Comparison of ENCODE assay signal across 18 cellular contexts in genomic region chr2:96503637-96504243, GRCh38. TPM values are rescaled to one million over a fixed set of nuclear protein-coding genes. Genes with fewer than 3 reads are reported as not detected.
A peak's percentile ranks its signal among the peaks of the same experiment; 100 is the strongest.
DNase-seq lines count a peak whose midpoint lies in the region; ATAC-seq and TF ChIP-seq lines count a peak whose summit lies in the region.
"Had no signal": no experiment of that assay in that cellular context is flagged by ENCODE, and none has a peak within 500 bp of the region (broad histone marks: within the 10 kb centered on the region; RNA-seq: fewer than 3 reads in every experiment).

No MANE protein-coding gene starts in this region.

- TF ChIP-seq CTCF in breast epithelium (IDR thresholded peaks at IDR 0.05): no peak
- TF ChIP-seq CTCF in MCF 10A (IDR thresholded peaks at IDR 0.05; ENCODE audit: unreplicated experiment): no peak
- TF ChIP-seq CTCF in HEK293 (tag by site-specific recombination; IDR thresholded peaks at IDR 0.05): no peak
- no peak for TF ChIP-seq CTCF in spleen (IDR thresholded peaks at IDR 0.05 in 8 of 11, conservative IDR thresholded peaks at IDR 0.05 in 3 of 11)

- intact Hi-C loops in breast epithelium (cut with DNase I; ENCODE audit: low total_unique reads): no loop called here
- intact Hi-C loops in MCF 10A (cut with micrococcal nuclease): no loop called here
- intact Hi-C loops in dendritic cell treated with granulocyte-macrophage colony-stimulating factor and Interleukin-4, amounts not matched to agents 40 ng/mL and 50 ng/mL, for 4 days (cut with micrococcal nuclease): no loop called here
- intact Hi-C loops in spleen (cut with DNase I; ENCODE audit: low total_unique reads): no loop called here

- ATAC-seq in GM21526 (IDR thresholded peaks at IDR 0.05; ENCODE audit: low FRiP score, unreplicated experiment) (no peak), GM18868 (IDR thresholded peaks at IDR 0.05; ENCODE audit: unreplicated experiment) (no peak)

- WGBS in spleen, 5 donors: 74 to 90% (median 87%) methylated on average over 5 to 12 of the region's 12 CpGs

- H3K4me3 ChIP-seq in breast epithelium (no peak overlapping the region), HEK293 (ENCODE audit: low read depth, low read length) (no peak overlapping the region), spleen (no peak overlapping the region)

- H3K9me3 Mint-ChIP-seq in MCF 10A (ENCODE audit: unreplicated experiment): no peaks in the 10 kb centered on the region
- H3K9me3 Mint-ChIP-seq in dendritic cell treated with granulocyte-macrophage colony-stimulating factor and Interleukin-4, amounts not matched to agents 40 ng/mL and 50 ng/mL, for 4 days: no peaks in the 10 kb centered on the region
- H3K9me3 Mint-ChIP-seq: CD8-positive, alpha-beta memory T cell; H9 had no signal

- H3K36me3 ChIP-seq in breast epithelium (no peaks in the 10 kb centered on the region), HEK293 (ENCODE audit: control insufficient read depth in 2 of 2, insufficient read depth in 1 of 2, low read length in 2 of 2) (no peaks in the 10 kb centered on the region), spleen (no peaks in the 10 kb centered on the region)
- H3K36me3 ChIP-seq: BE2C, Peyer's patch had no signal

- CTCF ChIA-PET in MCF 10A (lab: Yijun Ruan, JAX) (interaction anchor here (1.0 to 13.3 kb wide), 3 partner anchors 11 to 95 kb away, joined by 3 to 360 read pairs (median 5); no protein-coding TSS in a partner anchor), HEK293 (lab: Yijun Ruan, JAX) (interaction anchor here (0.7 kb wide), 1 partner anchor 51 kb away, joined by 4 read pairs; no protein-coding TSS in a partner anchor)

- H3K4me1 ChIP-seq in breast epithelium: no peaks in the 10 kb centered on the region
- H3K4me1 ChIP-seq in HEK293 (ENCODE audit: control insufficient read depth, insufficient read depth, low read length): no peaks in the 10 kb centered on the region
- H3K4me1 ChIP-seq in spleen: peaks cover 27 to 56% (median 42%) of the 10 kb centered on the region in 6 donors
- H3K4me1 ChIP-seq: BE2C had no signal

- H3K27ac ChIP-seq in breast epithelium: no peak overlapping the region
- H3K27ac ChIP-seq in HEK293 (ENCODE audit: extremely low read depth, low read depth, low read length): no peak overlapping the region
- H3K27ac ChIP-seq in spleen: no peak overlapping the region
- H3K27ac ChIP-seq: Peyer's patch had no signal

- H3K27me3 Mint-ChIP-seq in MCF 10A (ENCODE audit: insufficient read depth, unreplicated experiment): no peaks in the 10 kb centered on the region
- H3K27me3 Mint-ChIP-seq in dendritic cell treated with granulocyte-macrophage colony-stimulating factor and Interleukin-4, amounts not matched to agents 40 ng/mL and 50 ng/mL, for 4 days: peaks cover 25% of the 10 kb centered on the region

- no peak for TF ChIP-seq POLR2A in breast epithelium (IDR thresholded peaks at IDR 0.05)
- TF ChIP-seq POLR2A in spleen (IDR thresholded peaks at IDR 0.05): no peak

- BruUV-seq in MCF 10A (replicated peaks; lab: Mats Ljungman, UMichigan): no TSS peak

- peak; percentile 11 to 43 for DNase-seq in breast epithelium (ENCODE audit: low spot score in 2 of 2)
- DNase-seq in MCF 10A (ENCODE audit: unreplicated experiment): no peak
- peak; percentile 71 for DNase-seq in spleen
- DNase-seq in NCI-H69 (lab: John Stamatoyannopoulos, UW): no peak
- DNase-seq: BE2C; CD8-positive, alpha-beta memory T cell; H9; IMR-90; Kasumi-1; NCI-H187 treated with DMSO at 0.1 percent for 48 hours; NCI-H446 treated with DMSO at 0.1 percent for 48 hours; NCI-H774; Peyer's patch; SHP77 treated with DMSO at 0.1 percent for 48 hours had no signal

- H3K27me3 ChIP-seq in breast epithelium: peaks cover 0 to 7% of the 10 kb centered on the region in 2 donors
- peaks cover 0 to 12% (median 0%) of the 10 kb centered on the region in 7 donors for H3K27me3 ChIP-seq in spleen (replicated peaks in 1 of 7)
- H3K27me3 ChIP-seq: Peyer's patch had no signal

- no peak overlapping the region for H3K27ac Mint-ChIP-seq in MCF 10A (ENCODE audit: low read depth, unreplicated experiment)
- H3K27ac Mint-ChIP-seq in dendritic cell treated with granulocyte-macrophage colony-stimulating factor and Interleukin-4, amounts not matched to agents 40 ng/mL and 50 ng/mL, for 4 days: peak overlapping the region; percentile 15
- H3K27ac Mint-ChIP-seq: CD8-positive, alpha-beta memory T cell; H9 had no signal

- peaks cover 9% of the 10 kb centered on the region for H3K4me1 Mint-ChIP-seq in MCF 10A (ENCODE audit: insufficient read depth, unreplicated experiment)
- H3K4me1 Mint-ChIP-seq in dendritic cell treated with granulocyte-macrophage colony-stimulating factor and Interleukin-4, amounts not matched to agents 40 ng/mL and 50 ng/mL, for 4 days (ENCODE audit: low read depth): peaks cover 46% of the 10 kb centered on the region

- H3K4me3 Mint-ChIP-seq in MCF 10A (ENCODE audit: unreplicated experiment): no peak overlapping the region
- no peak overlapping the region for H3K4me3 Mint-ChIP-seq in dendritic cell treated with granulocyte-macrophage colony-stimulating factor and Interleukin-4, amounts not matched to agents 40 ng/mL and 50 ng/mL, for 4 days
- H3K4me3 Mint-ChIP-seq: CD8-positive, alpha-beta memory T cell; H9 had no signal

- POLR2A ChIA-PET in MCF 10A (lab: Yijun Ruan, JAX) (no interaction called here), HEK293 (lab: Yijun Ruan, JAX) (no interaction called here)

- H3K9me3 ChIP-seq in breast epithelium (no peaks in the 10 kb centered on the region), HEK293 (ENCODE audit: control insufficient read depth, insufficient read depth, low read depth, low read length) (no peaks in the 10 kb centered on the region), spleen (no peaks in the 10 kb centered on the region)
- H3K9me3 ChIP-seq: BE2C, Peyer's patch had no signal

- no peaks in the 10 kb centered on the region for H3K36me3 Mint-ChIP-seq in MCF 10A (ENCODE audit: insufficient read depth, unreplicated experiment)
- no peaks in the 10 kb centered on the region for H3K36me3 Mint-ChIP-seq in dendritic cell treated with granulocyte-macrophage colony-stimulating factor and Interleukin-4, amounts not matched to agents 40 ng/mL and 50 ng/mL, for 4 days (ENCODE audit: low read depth)
- H3K36me3 Mint-ChIP-seq: CD8-positive, alpha-beta memory T cell had no signal

TF ChIP-seq in HEK293, 187 proteins besides CTCF, POLR2A, EP300 and RAD21:
- TF ChIP-seq ZNF747 (tag by site-specific recombination; IDR thresholded peaks at IDR 0.05) (no peak), ZFHX2 (tag by site-specific recombination; conservative IDR thresholded peaks at IDR 0.05) (peak; percentile 64), EGR2 (tag by site-specific recombination; IDR thresholded peaks at IDR 0.05; ENCODE audit: low read depth) (peak; percentile 52; the same call in 1 of the 2 replicates)
- TF ChIP-seq, protein P1, sequence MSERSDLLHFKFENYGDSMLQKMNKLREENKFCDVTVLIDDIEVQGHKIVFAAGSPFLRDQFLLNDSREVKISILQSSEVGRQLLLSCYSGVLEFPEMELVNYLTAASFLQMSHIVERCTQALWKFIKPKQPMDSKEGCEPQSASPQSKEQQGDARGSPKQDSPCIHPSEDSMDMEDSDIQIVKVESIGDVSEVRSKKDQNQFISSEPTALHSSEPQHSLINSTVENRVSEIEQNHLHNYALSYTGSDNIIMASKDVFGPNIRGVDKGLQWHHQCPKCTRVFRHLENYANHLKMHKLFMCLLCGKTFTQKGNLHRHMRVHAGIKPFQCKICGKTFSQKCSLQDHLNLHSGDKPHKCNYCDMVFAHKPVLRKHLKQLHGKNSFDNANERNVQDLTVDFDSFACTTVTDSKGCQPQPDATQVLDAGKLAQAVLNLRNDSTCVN (tag by site-specific recombination; optimal IDR thresholded peaks at IDR 0.05): no peak

RNA-seq across cellular contexts. Expression of gene NEURL3, which starts 1.4 kb away (rescaled TPM):
- total RNA-seq in breast epithelium (1 to 10 TPM in 2 of 3 donors, not detected in 1; 4.3 to 6.1 TPM), MCF 10A (2022) (not detected in 2 replicates), spleen (under 1 TPM in 5 of 7 donors, not detected in 2; 0.32 to 0.98 (median 0.49) TPM)
- polyA plus RNA-seq in spleen: 1 to 10 TPM in 1 of 3 donors, under 1 TPM in 2; 0.35 to 1.2 (median 0.79) TPM
- total RNA-seq: H9, IMR-90 had no signal
- polyA plus RNA-seq: CD8-positive, alpha-beta memory T cell; IMR-90 had no signal

RNA-seq across cellular contexts. Expression of gene ARID5A, which starts 32.8 kb away (rescaled TPM):
- total RNA-seq in breast epithelium: 100 to 1,000 TPM in 1 of 3 donors, 10 to 100 TPM in 2; 18.9 to 132 (median 56.4) TPM
- total RNA-seq in MCF 10A (2022): 3.0 and 3.4 TPM in 2 replicates
- 100 to 1,000 TPM in 1 of 7 donors, 10 to 100 TPM in 6; 41.2 to 121 (median 52.8) TPM for total RNA-seq in spleen
- polyA plus RNA-seq in spleen: 10 to 100 TPM; 30.8 to 37.2 (median 35.4) TPM

Comparison
In these comparisons a context has a peak if more than half of its experiments do, and no peak if none do; other contexts are left out.
1. DNase-seq: peak in breast epithelium (2 of 2) and spleen (single experiment); none in MCF 10A (single experiment) and NCI-H69 (single experiment).